Comparison of ENCODE assay signal across 20 cellular contexts in the genomic region with DNA sequence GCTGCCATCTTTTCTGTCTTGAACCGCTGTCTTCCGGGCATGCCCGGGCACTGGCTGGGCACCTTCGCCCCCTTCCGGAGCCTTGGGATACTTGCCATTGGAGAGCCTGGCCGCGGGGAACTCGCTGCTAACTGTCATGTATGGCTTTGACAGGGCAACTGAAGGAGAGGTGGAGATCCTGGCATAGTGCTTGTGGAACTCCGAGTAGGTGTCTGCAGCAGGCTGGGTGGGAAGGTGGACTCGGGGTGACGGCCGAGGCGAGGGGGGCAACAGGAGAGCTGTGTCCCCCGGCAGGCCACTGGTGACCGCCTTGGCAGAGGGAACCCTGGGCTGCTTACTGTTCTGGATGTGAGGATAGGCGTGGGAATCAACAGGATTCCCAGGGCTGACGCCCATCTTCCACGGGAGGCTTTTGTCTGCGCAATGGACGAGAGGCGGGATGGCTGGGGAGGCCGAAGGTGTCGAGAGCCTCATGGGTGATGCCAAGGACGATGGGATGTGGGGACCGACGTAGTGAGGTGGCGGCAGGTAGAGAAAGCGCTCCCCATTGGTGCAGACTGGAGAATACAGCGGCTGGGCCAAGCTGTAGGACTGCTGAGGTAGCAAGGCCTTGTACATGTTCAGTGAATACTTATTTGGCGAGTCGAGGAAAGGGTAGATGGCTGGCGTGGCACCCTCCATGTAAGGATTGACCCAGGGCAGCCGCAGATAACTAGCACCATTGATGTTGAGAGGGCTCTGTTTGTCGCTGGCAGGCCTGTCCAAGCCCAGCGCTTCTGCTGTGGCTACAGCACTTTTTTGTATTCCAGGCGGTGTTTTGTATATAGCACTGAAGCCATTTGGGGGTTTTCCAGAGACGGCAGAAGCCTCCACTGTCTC.
"Had no signal": no experiment of that assay in that cellular context is flagged by ENCODE, and none has a peak within 500 bp of the region (broad histone marks: within the 10 kb centered on the region; RNA-seq: fewer than 3 reads in every experiment).

No MANE protein-coding gene starts in this region.

- DNase-seq: cerebellar nuclear complex; colonic mucosa; dermis blood vessel endothelial cell; endodermal cell; foreskin melanocyte; heart right ventricle; islet precursor cell; mucosa of descending colon; natural killer cell; stimulated activated CD4-positive, alpha-beta T cell treated with anti-CD3 and anti-CD28 coated beads, Interleukin-15, amount 100 ng/mL, for 24 hours; stimulated activated CD4-positive, alpha-beta T cell treated with anti-CD3 and anti-CD28 coated beads, Interleukin-2, amount 100 ng/mL, for 24 hours; stimulated activated CD4-positive, alpha-beta T cell treated with anti-CD3 and anti-CD28 coated beads, Interleukin-4, amount 100 ng/mL, for 4 hours; stimulated activated naive CD4-positive, alpha-beta T cell; thyroid gland; uterus had no signal

- H3K27ac ChIP-seq: colonic mucosa, heart right ventricle, suprapubic skin, thyroid gland, upper lobe of left lung, uterus had no signal

- H3K9me3 ChIP-seq: colonic mucosa, heart right ventricle, mucosa of descending colon, suprapubic skin, thyroid gland, upper lobe of left lung, uterus had no signal

- H3K27me3 ChIP-seq: colonic mucosa, suprapubic skin, thyroid gland, upper lobe of left lung, uterus had no signal

- H3K4me3 Mint-ChIP-seq: endodermal cell, natural killer cell, neural crest cell had no signal

- H3K36me3 ChIP-seq: colonic mucosa, uterus had no signal

- H3K4me1 ChIP-seq: colonic mucosa, suprapubic skin, thyroid gland, upper lobe of left lung, uterus had no signal

- H3K4me3 ChIP-seq: colonic mucosa, heart right ventricle, mucosa of descending colon, suprapubic skin, thyroid gland, upper lobe of left lung, uterus had no signal

- H3K27ac Mint-ChIP-seq: endodermal cell, natural killer cell had no signal

- ATAC-seq: left lobe of liver, mucosa of descending colon, natural killer cell, right cardiac atrium had no signal
